ENCODE assay signal across 8 cellular contexts in the genomic region with DNA sequence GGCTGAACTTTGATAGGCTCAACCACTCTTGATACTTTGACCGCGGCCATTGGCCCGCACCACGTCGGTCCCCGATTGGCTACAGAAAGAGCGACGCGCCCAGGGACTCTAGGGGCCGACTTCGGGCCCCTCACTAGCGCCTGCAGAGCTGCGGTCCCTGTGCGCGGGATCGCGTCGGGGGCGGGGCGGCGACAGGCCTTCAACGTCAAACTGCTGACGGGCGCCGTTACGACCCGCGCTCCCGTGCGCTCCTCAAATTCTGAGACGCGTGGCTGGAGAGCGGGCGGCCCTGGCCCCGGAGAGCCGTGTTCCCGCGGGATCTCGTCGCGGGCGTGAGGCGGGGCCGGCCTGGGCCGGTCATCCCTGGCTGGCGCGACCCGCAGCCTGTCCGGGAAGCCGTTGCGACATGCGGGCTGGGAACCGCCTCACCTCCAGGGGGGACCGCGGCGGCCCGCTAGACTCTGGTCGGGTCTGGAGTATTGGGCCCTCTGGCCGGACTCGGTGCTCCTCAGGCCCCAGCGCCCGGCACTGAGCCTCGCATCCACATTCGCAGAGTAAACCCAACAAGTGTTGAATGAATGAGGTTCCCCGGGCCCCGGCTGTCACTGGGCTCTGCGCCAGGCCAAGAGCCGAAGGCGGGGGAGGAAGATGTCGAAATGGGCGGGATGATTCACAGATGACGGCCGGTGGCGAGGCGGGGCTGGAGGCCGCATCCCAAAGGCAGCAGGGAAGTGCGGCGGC. TPM values are rescaled to one million over a fixed set of nuclear protein-coding genes. Genes with fewer than 3 reads are reported as not detected.
DNase-seq lines count a peak whose midpoint lies in the region; ATAC-seq and TF ChIP-seq lines count a peak whose summit lies in the region.

No MANE protein-coding gene starts in this region.

- TF ChIP-seq RAD21 in liver (IDR thresholded peaks at IDR 0.05), result no peak

- no peaks in the 10 kb centered on the region for H3K27me3 ChIP-seq in liver (ENCODE audit: control insufficient read depth in 4 of 4, insufficient read depth in 4 of 4, low read length in 3 of 4)

- under 1% methylated on average over 78 of the region's 78 CpGs for WGBS in liver

- no peaks in the 10 kb centered on the region for H3K9me3 ChIP-seq in liver (ENCODE audit: control insufficient read depth in 4 of 4, low read length in 3 of 4)

- H3K36me3 ChIP-seq in liver (ENCODE audit: control insufficient read depth in 4 of 4, insufficient read depth in 3 of 4, low read depth in 1 of 4, low read length in 3 of 4), result no peaks in the 10 kb centered on the region

- ATAC-seq in HG03432 (IDR thresholded peaks at IDR 0.05; ENCODE audit: unreplicated experiment), result peak; percentile 89

- peak overlapping the region; percentile 24 to 60 (median 33) for H3K4me3 ChIP-seq in liver (ENCODE audit: low read depth in 1 of 3, low read length in 3 of 3)

- TF ChIP-seq CTCF in liver (IDR thresholded peaks at IDR 0.05; ENCODE audit: low read depth, low read length, missing input control), result peak; percentile 16

- TF ChIP-seq POLR2A in GM19099 (IDR thresholded peaks at IDR 0.05; ENCODE audit: extremely low read depth, insufficient read length, low read depth), result peak; percentile 89

- H3K4me1 ChIP-seq in liver (ENCODE audit: control insufficient read depth in 4 of 4, insufficient read depth in 4 of 4, low read length in 3 of 4), result peaks cover 4 to 31% (median 16%) of the 10 kb centered on the region in 4 donors

- DNase-seq in AML-193 (lab: John Stamatoyannopoulos, UW), result peak; percentile 81 to 82
- DNase-seq in NCI-H748 (lab: John Stamatoyannopoulos, UW; ENCODE audit: unreplicated experiment), result peak; percentile 78
- DNase-seq in activated CD4-positive, alpha-beta T cell treated with anti-CD3 and anti-CD28 coated beads, Interleukin-2, amount 50 U/mL, for 24 hours (ENCODE audit: low read depth in 1 of 2, low spot score in 1 of 2), result peak; percentile 66 to 92
- peak; percentile 95 for DNase-seq in dermis blood vessel endothelial cell
- peak; percentile 87 for DNase-seq in stimulated activated CD4-positive, alpha-beta T cell treated with anti-CD3 and anti-CD28 coated beads, Interleukin-4, amount 100 ng/mL, for 1 hour

- H3K9ac ChIP-seq in liver (ENCODE audit: low read depth in 1 of 2, low read length in 2 of 2), result peak overlapping the region; percentile 5 to 70

- peak overlapping the region; percentile 95 to 99 for H3K27ac ChIP-seq in liver (ENCODE audit: low read depth in 1 of 2, low read length in 2 of 2)

TF ChIP-seq in liver, 16 proteins besides CTCF, POLR2A, EP300 and RAD21:
- TF ChIP-seq EGR1 (IDR thresholded peaks at IDR 0.05; ENCODE audit: low read depth in 2 of 2) (peak; percentile 95 to 97), FOXA1 (IDR thresholded peaks at IDR 0.05) (no peak), HNF4G (IDR thresholded peaks at IDR 0.05) (peak; percentile 22), JUND (IDR thresholded peaks at IDR 0.05) (peak; percentile 84 to 93), FOXA2 (IDR thresholded peaks at IDR 0.05) (no peak), RXRA (IDR thresholded peaks at IDR 0.05) (no peak), YY1 (IDR thresholded peaks at IDR 0.05) (peak; percentile 91), TAF1 (conservative IDR thresholded peaks at IDR 0.05) (peak; percentile 64), NR2F2 (IDR thresholded peaks at IDR 0.05) (no peak), GABPA (IDR thresholded peaks at IDR 0.05 in 1 of 2, conservative IDR thresholded peaks at IDR 0.05 in 1 of 2) (peak in 1 of 2 donors; percentile 34), SP1 (IDR thresholded peaks at IDR 0.05) (peak; percentile 51), HNF4A (conservative IDR thresholded peaks at IDR 0.05) (peak in 1 of 2 donors; percentile 60)
- TF ChIP-seq, protein P1, sequence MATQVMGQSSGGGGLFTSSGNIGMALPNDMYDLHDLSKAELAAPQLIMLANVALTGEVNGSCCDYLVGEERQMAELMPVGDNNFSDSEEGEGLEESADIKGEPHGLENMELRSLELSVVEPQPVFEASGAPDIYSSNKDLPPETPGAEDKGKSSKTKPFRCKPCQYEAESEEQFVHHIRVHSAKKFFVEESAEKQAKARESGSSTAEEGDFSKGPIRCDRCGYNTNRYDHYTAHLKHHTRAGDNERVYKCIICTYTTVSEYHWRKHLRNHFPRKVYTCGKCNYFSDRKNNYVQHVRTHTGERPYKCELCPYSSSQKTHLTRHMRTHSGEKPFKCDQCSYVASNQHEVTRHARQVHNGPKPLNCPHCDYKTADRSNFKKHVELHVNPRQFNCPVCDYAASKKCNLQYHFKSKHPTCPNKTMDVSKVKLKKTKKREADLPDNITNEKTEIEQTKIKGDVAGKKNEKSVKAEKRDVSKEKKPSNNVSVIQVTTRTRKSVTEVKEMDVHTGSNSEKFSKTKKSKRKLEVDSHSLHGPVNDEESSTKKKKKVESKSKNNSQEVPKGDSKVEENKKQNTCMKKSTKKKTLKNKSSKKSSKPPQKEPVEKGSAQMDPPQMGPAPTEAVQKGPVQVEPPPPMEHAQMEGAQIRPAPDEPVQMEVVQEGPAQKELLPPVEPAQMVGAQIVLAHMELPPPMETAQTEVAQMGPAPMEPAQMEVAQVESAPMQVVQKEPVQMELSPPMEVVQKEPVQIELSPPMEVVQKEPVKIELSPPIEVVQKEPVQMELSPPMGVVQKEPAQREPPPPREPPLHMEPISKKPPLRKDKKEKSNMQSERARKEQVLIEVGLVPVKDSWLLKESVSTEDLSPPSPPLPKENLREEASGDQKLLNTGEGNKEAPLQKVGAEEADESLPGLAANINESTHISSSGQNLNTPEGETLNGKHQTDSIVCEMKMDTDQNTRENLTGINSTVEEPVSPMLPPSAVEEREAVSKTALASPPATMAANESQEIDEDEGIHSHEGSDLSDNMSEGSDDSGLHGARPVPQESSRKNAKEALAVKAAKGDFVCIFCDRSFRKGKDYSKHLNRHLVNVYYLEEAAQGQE (IDR thresholded peaks at IDR 0.05), result peak; percentile 73
- TF ChIP-seq, protein P2, sequence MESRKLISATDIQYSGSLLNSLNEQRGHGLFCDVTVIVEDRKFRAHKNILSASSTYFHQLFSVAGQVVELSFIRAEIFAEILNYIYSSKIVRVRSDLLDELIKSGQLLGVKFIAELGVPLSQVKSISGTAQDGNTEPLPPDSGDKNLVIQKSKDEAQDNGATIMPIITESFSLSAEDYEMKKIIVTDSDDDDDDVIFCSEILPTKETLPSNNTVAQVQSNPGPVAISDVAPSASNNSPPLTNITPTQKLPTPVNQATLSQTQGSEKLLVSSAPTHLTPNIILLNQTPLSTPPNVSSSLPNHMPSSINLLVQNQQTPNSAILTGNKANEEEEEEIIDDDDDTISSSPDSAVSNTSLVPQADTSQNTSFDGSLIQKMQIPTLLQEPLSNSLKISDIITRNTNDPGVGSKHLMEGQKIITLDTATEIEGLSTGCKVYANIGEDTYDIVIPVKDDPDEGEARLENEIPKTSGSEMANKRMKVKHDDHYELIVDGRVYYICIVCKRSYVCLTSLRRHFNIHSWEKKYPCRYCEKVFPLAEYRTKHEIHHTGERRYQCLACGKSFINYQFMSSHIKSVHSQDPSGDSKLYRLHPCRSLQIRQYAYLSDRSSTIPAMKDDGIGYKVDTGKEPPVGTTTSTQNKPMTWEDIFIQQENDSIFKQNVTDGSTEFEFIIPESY (IDR thresholded peaks at IDR 0.05), result peak; percentile 97
- TF ChIP-seq, protein P3, sequence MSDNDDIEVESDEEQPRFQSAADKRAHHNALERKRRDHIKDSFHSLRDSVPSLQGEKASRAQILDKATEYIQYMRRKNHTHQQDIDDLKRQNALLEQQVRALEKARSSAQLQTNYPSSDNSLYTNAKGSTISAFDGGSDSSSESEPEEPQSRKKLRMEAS (IDR thresholded peaks at IDR 0.05), result peak; percentile 24
- TF ChIP-seq, protein P4, sequence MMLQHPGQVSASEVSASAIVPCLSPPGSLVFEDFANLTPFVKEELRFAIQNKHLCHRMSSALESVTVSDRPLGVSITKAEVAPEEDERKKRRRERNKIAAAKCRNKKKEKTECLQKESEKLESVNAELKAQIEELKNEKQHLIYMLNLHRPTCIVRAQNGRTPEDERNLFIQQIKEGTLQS (IDR thresholded peaks at IDR 0.05), result no peak

RNA-seq across cellular contexts. Expression of a gene that starts 0.6 kb away (rescaled TPM):
- total RNA-seq in dermis blood vessel endothelial cell (6.9 and 15.1 TPM in 2 replicates), liver (10 to 100 TPM; 15.3 to 18.2 TPM)
- polyA plus RNA-seq in liver, result 10 to 100 TPM; 11.8 to 28.6 TPM

RNA-seq across cellular contexts. Expression of a gene that starts 38.4 kb away (rescaled TPM):
- total RNA-seq in dermis blood vessel endothelial cell (23.0 and 25.2 TPM in 2 replicates), liver (10 to 100 TPM; 15.0 to 27.2 TPM)
- 1 to 10 TPM; 2.0 to 9.2 TPM for polyA plus RNA-seq in liver

Comparison
In these comparisons a context has a peak if more than half of its experiments do, and no peak if none do; other contexts are left out.
1. Peak in every context shown above with its lines: DNase-seq, ATAC-seq, H3K4me3 ChIP-seq and H3K27ac ChIP-seq.